8 cellular contexts compared by ENCODE assay signal in the genomic region with DNA sequence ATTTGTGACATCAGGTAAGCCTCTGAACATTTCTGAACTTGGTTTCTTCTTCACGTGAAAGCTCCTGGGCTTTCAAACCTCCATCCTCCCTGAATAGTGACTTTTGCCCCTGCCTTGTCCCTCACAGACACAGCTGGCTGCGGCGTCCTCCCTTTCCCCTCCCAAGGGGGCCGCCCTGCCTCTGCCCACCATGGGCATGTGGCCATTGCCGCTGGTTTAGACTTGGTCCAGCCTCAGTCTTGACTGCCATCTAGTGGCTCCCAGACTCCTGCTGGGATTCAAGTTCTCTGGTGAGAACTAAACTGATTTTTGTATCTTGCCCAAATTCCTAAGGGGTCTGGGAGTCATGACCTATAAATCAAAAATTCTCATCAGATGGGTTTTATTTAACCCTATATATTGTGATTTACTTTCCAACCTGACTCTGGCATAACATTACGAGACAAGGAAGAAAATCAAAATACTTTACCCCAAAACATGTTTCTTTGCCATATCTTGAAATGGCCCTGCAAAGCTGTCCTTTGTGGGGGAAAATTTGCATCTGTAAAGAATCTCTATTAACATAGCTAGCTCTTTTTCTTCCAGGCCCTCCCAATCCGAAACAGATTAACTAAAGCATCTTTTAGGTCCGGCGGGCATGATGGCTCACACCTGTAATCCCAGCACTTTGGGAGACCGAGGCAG.
DNase-seq lines count a peak whose midpoint lies in the region; ATAC-seq and TF ChIP-seq lines count a peak whose summit lies in the region.
"Not testable (repeated sequence)": the region's sequence is repeated elsewhere in the genome, so short reads cannot be mapped to it uniquely, and the experiment has no call there.

No MANE protein-coding gene starts in this region.

- peak overlapping the region; percentile 43; the same call in 1 of the 2 replicates for H3K4me2 ChIP-seq in PC-3 (ENCODE audit: low read length)

- TF ChIP-seq CTCF in GM10266 (IDR thresholded peaks at IDR 0.05; ENCODE audit: control insufficient read depth, insufficient read depth, low read depth, missing control alignments) (peak; percentile 83), PC-3 (conservative IDR thresholded peaks at IDR 0.05; ENCODE audit: low read depth, low read length) (peak; percentile 97), chondrocyte (IDR thresholded peaks at IDR 0.05) (peak; percentile 92), prostate gland (IDR thresholded peaks at IDR 0.05) (peak in 3 of 4 experiments; percentile 51 to 66 (median 59))

- not testable (repeated sequence) for H4K20me1 ChIP-seq in PC-3 (ENCODE audit: low read length)

- POLR2A ChIA-PET in PC-3 (lab: Charles Lee; ENCODE audit: unreplicated experiment): interaction anchor here (0.6 kb wide), 1 partner anchor 209 kb away, joined by 19 read pairs; no protein-coding TSS in a partner anchor
- POLR2A ChIA-PET in activated CD4-positive, alpha-beta memory T cell treated with anti-CD3 and anti-CD28 coated beads, Interleukin-2, amount 10 ng/mL, durations not matched to agents 7 days and 5 days (lab: Charles Lee): interaction anchor here (1.6 kb wide), 1 partner anchor 11 kb away, joined by 3 read pairs; no protein-coding TSS in a partner anchor

- not testable (repeated sequence) for H3K27ac ChIP-seq in PC-3 (ENCODE audit: low read length); prostate gland

- H3K36me3 Mint-ChIP-seq in activated CD4-positive, alpha-beta memory T cell treated with anti-CD3 and anti-CD28 coated beads, Interleukin-2, amount 10 ng/mL, durations not matched to agents 7 days and 5 days (ENCODE audit: low read depth); chondrocyte (ENCODE audit: low read depth): not testable (repeated sequence)

- peak; percentile 57 for DNase-seq in A172 (ENCODE audit: low spot score)
- peak; percentile 72 for DNase-seq in GM10266 (ENCODE audit: extremely low spot score)
- DNase-seq in MV-4-11 (lab: John Stamatoyannopoulos, UW): peak; percentile 39
- peak; percentile 77 for DNase-seq in PC-3
- DNase-seq in activated CD4-positive, alpha-beta memory T cell treated with anti-CD3 and anti-CD28 coated beads, Interleukin-2, amount 10 ng/mL, durations not matched to agents 7 days and 5 days: peak; percentile 55
- DNase-seq in chondrocyte (ENCODE audit: low spot score): not testable (repeated sequence)
- DNase-seq in hippocampal formation (lab: John Stamatoyannopoulos, UW): peak; percentile 12 to 13
- DNase-seq in prostate gland (ENCODE audit: low spot score): peak; percentile 29

- H3K4me1 Mint-ChIP-seq in activated CD4-positive, alpha-beta memory T cell treated with anti-CD3 and anti-CD28 coated beads, Interleukin-2, amount 10 ng/mL, durations not matched to agents 7 days and 5 days; chondrocyte (ENCODE audit: low read depth): not testable (repeated sequence)

- not testable (repeated sequence) for H3K4me1 ChIP-seq in PC-3 (ENCODE audit: insufficient read depth, low read length); prostate gland (replicated peaks)

- H3K9ac ChIP-seq in PC-3 (ENCODE audit: low read length): not testable (repeated sequence)

- not testable (repeated sequence) for H3K9me3 ChIP-seq in PC-3 (ENCODE audit: low read length); prostate gland

- H3K4me3 Mint-ChIP-seq in activated CD4-positive, alpha-beta memory T cell treated with anti-CD3 and anti-CD28 coated beads, Interleukin-2, amount 10 ng/mL, durations not matched to agents 7 days and 5 days; chondrocyte (ENCODE audit: unreplicated experiment): not testable (repeated sequence)

- H3K27ac Mint-ChIP-seq in activated CD4-positive, alpha-beta memory T cell treated with anti-CD3 and anti-CD28 coated beads, Interleukin-2, amount 10 ng/mL, durations not matched to agents 7 days and 5 days; chondrocyte (ENCODE audit: unreplicated experiment): not testable (repeated sequence)

- not testable (repeated sequence) for H3K9me2 ChIP-seq in PC-3 (replicated peaks; ENCODE audit: low read length)

- 31% methylated on average over 10 of the region's 10 CpGs for WGBS in prostate gland

- H3K27me3 ChIP-seq in PC-3 (ENCODE audit: low read length); prostate gland (replicated peaks; ENCODE audit: insufficient read depth): not testable (repeated sequence)

- H3K4me3 ChIP-seq in PC-3 (ENCODE audit: low read length); prostate gland: not testable (repeated sequence)

- peak overlapping the region; percentile 54 for H2AFZ ChIP-seq in PC-3 (ENCODE audit: low read length)

- intact Hi-C loops in PC-3 (cut with micrococcal nuclease): loop anchor here (2.0 kb wide), 2 partner anchors 56 to 250 kb away; no protein-coding TSS in a partner anchor
- intact Hi-C loops in prostate gland (cut with DNase I): not testable (repeated sequence)

- CTCF ChIA-PET in PC-3 (lab: Charles Lee): interaction anchor here (0.6 to 1.7 kb wide), 3 partner anchors 10 to 339 kb away, joined by 6 to 12 read pairs (median 10); a partner anchor contains a TSS
- CTCF ChIA-PET in activated CD4-positive, alpha-beta memory T cell treated with anti-CD3 and anti-CD28 coated beads, Interleukin-2, amount 10 ng/mL, durations not matched to agents 7 days and 5 days (lab: Charles Lee): interaction anchor here (0.9 to 1.9 kb wide), 9 partner anchors 11 to 199 kb away, joined by 3 to 13 read pairs (median 3); a partner anchor contains a TSS

- H3K36me3 ChIP-seq in PC-3 (ENCODE audit: low read depth, low read length); prostate gland: not testable (repeated sequence)

- BruUV-seq in PC-3 (replicated peaks; lab: Mats Ljungman, UMichigan): not testable (repeated sequence)

- not testable (repeated sequence) for H3K79me2 ChIP-seq in PC-3 (ENCODE audit: low read length)

- H3K27me3 Mint-ChIP-seq in activated CD4-positive, alpha-beta memory T cell treated with anti-CD3 and anti-CD28 coated beads, Interleukin-2, amount 10 ng/mL, durations not matched to agents 7 days and 5 days: peaks cover 19% of the 10 kb centered on the region
- peaks cover 39% of the 10 kb centered on the region for H3K27me3 Mint-ChIP-seq in chondrocyte (ENCODE audit: low read depth)

- TF ChIP-seq POLR2A in prostate gland (IDR thresholded peaks at IDR 0.05): not testable (repeated sequence)

- H3K9me3 Mint-ChIP-seq in activated CD4-positive, alpha-beta memory T cell treated with anti-CD3 and anti-CD28 coated beads, Interleukin-2, amount 10 ng/mL, durations not matched to agents 7 days and 5 days; chondrocyte (ENCODE audit: low read depth): not testable (repeated sequence)

- peak; percentile 85 for ATAC-seq in PC-3

- not testable (repeated sequence) for H3F3A ChIP-seq in PC-3 (ENCODE audit: low read length, unreplicated experiment)
